ENCODE assay signal across 12 cellular contexts in the genomic region with DNA sequence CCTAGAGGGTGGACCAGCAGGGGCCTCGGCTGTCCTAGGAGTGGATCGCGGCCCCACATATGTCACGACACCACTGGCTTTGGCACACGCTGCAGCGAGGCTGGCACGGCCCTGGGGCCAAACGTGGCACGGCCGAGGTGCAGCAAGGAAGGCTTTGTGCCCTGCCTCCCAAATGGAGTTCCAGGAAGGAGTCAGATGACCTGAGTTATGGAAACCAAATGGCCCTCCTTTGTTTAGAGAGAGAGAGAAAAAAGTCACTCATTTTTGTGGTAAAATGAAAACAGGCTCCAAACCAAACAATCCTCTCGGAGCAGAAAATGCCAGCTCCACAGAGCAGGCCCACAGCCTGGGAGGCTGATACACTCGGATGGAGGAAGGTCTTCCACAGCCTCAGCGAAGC.
DNase-seq lines count a peak whose midpoint lies in the region; ATAC-seq and TF ChIP-seq lines count a peak whose summit lies in the region.
"Had no signal": no experiment of that assay in that cellular context is flagged by ENCODE, and none has a peak within 500 bp of the region (broad histone marks: within the 10 kb centered on the region; RNA-seq: fewer than 3 reads in every experiment).

No MANE protein-coding gene starts in this region.

- ATAC-seq in GM21737 (IDR thresholded peaks at IDR 0.05; ENCODE audit: unreplicated experiment): no peak
- ATAC-seq in activated CD4-positive, CD25-positive, alpha-beta regulatory T cell treated with anti-CD3 and anti-CD28 coated beads, Interleukin-2, amount 50 U/mL, for 24 hours: no peak

- H3K4me1 ChIP-seq in prostate gland (replicated peaks): no peaks in the 10 kb centered on the region
- H3K4me1 ChIP-seq: SJCRH30 had no signal

- H3K4me3 ChIP-seq in AG10803 (ENCODE audit: low read length) (no peak overlapping the region), prostate gland (no peak overlapping the region)
- H3K4me3 ChIP-seq: SJCRH30 had no signal

- H3K27me3 ChIP-seq in prostate gland (replicated peaks; ENCODE audit: insufficient read depth): no peaks in the 10 kb centered on the region
- H3K27me3 ChIP-seq: SJCRH30 had no signal

- DNase-seq in AG10803 (ENCODE audit: low read depth) (peak; percentile 85), SK-MEL-5 (ENCODE audit: low read depth, low spot score) (peak; percentile 44), fibroblast of gingiva (ENCODE audit: low read depth) (peak; percentile 80), prostate gland (ENCODE audit: low spot score) (peak; percentile 39), KBM-7 (no peak), iPS-NIHi7 (ENCODE audit: extremely low spot score) (no peak)
- DNase-seq: NK-92 treated with Interleukin-12 subunit alpha and Interleukin-12 subunit beta, amount 100 ng/mL, for 24 hours; SJCRH30; stimulated activated CD4-positive, alpha-beta T cell treated with anti-CD3 and anti-CD28 coated beads, Interleukin-4, amount 100 ng/mL, for 24 hours; WERI-Rb-1 had no signal

- no peak for TF ChIP-seq CTCF in AG10803 (conservative IDR thresholded peaks at IDR 0.05; ENCODE audit: low read length)
- no peak for TF ChIP-seq CTCF in prostate gland (IDR thresholded peaks at IDR 0.05)

- intact Hi-C loops in prostate gland (cut with DNase I): no loop called here

- WGBS in prostate gland: 26% methylated on average over 13 of the region's 13 CpGs

- in situ Hi-C loops in SK-MEL-5 (cut with HindIII; ENCODE audit: low pct_unique_long_range_greater_than_20kb, low sequenced_read_pairs) (no loop called here), KBM-7 (cut with MboI; ENCODE audit: low pct_unique_long_range_greater_than_20kb, low sequenced_read_pairs) (no loop called here)

- no peaks in the 10 kb centered on the region for H3K36me3 ChIP-seq in prostate gland
- H3K36me3 ChIP-seq: WERI-Rb-1 had no signal

- H3K27ac ChIP-seq in prostate gland: peak overlapping the region; percentile 41 to 54
- H3K27ac ChIP-seq: SJCRH30, WERI-Rb-1 had no signal

- no peak for TF ChIP-seq POLR2A in prostate gland (IDR thresholded peaks at IDR 0.05)

- no peaks in the 10 kb centered on the region for H3K9me3 ChIP-seq in prostate gland
- H3K9me3 ChIP-seq: SJCRH30 had no signal

Comparison
In these comparisons a context has a peak if more than half of its experiments do, and no peak if none do; other contexts are left out.
1. DNase-seq: peak in AG10803 (single experiment), SK-MEL-5 (single experiment), fibroblast of gingiva (single experiment) and prostate gland (single experiment); none in KBM-7 (single experiment) and iPS-NIHi7 (single experiment).